2 cellular contexts compared by ENCODE assay signal in the genomic region with DNA sequence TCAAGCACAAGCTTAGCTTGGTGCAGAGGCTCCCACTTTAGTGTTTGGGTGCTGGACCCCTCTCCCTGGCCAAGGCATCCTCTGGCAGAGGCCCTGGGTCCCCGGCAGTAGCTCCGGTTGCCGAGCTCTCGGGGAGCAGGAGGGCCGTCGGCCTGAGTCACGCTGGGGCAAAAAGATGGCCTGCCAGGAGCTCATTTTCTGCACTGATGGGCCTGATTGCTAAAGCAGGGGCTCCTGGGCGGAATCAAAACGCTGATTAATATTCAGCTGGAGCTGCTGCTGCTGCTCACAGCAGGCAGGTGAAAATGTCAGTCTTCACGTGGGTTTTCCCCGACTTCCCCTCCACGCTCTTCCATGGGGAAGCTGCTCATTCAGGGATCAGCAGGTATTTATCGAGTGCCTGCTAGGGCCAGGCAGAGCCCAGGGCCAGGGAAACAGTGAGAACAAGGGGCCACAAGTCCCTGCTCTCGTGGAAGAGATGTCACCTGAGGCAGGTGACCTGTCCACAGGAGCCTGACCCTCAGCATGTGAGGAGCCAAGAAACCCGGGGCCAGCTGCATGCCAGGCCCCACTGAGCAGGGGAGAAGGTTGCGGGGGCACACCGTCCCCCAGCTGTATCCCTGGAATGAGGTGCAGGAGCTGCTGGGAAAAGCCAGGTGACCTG.
TF ChIP-seq lines count a peak whose summit lies in the region.

No MANE protein-coding gene starts in this region.

TF ChIP-seq in neural cell, 6 proteins besides CTCF, POLR2A, EP300 and RAD21 (continued from another document):
- TF ChIP-seq, protein P1, sequence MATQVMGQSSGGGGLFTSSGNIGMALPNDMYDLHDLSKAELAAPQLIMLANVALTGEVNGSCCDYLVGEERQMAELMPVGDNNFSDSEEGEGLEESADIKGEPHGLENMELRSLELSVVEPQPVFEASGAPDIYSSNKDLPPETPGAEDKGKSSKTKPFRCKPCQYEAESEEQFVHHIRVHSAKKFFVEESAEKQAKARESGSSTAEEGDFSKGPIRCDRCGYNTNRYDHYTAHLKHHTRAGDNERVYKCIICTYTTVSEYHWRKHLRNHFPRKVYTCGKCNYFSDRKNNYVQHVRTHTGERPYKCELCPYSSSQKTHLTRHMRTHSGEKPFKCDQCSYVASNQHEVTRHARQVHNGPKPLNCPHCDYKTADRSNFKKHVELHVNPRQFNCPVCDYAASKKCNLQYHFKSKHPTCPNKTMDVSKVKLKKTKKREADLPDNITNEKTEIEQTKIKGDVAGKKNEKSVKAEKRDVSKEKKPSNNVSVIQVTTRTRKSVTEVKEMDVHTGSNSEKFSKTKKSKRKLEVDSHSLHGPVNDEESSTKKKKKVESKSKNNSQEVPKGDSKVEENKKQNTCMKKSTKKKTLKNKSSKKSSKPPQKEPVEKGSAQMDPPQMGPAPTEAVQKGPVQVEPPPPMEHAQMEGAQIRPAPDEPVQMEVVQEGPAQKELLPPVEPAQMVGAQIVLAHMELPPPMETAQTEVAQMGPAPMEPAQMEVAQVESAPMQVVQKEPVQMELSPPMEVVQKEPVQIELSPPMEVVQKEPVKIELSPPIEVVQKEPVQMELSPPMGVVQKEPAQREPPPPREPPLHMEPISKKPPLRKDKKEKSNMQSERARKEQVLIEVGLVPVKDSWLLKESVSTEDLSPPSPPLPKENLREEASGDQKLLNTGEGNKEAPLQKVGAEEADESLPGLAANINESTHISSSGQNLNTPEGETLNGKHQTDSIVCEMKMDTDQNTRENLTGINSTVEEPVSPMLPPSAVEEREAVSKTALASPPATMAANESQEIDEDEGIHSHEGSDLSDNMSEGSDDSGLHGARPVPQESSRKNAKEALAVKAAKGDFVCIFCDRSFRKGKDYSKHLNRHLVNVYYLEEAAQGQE (IDR thresholded peaks at IDR 0.05; ENCODE audit: borderline replicate concordance) = no peak
- TF ChIP-seq POLR2AphosphoS5 (IDR thresholded peaks at IDR 0.05) = no peak
TF ChIP-seq in neural cell: peak in this region for 0.

TF ChIP-seq in SK-N-SH treated with all-trans-retinoic acid at 6 μM for 48 hours, 23 proteins besides CTCF, POLR2A, EP300 and RAD21 (continued from another document):
- TF ChIP-seq, protein P2, sequence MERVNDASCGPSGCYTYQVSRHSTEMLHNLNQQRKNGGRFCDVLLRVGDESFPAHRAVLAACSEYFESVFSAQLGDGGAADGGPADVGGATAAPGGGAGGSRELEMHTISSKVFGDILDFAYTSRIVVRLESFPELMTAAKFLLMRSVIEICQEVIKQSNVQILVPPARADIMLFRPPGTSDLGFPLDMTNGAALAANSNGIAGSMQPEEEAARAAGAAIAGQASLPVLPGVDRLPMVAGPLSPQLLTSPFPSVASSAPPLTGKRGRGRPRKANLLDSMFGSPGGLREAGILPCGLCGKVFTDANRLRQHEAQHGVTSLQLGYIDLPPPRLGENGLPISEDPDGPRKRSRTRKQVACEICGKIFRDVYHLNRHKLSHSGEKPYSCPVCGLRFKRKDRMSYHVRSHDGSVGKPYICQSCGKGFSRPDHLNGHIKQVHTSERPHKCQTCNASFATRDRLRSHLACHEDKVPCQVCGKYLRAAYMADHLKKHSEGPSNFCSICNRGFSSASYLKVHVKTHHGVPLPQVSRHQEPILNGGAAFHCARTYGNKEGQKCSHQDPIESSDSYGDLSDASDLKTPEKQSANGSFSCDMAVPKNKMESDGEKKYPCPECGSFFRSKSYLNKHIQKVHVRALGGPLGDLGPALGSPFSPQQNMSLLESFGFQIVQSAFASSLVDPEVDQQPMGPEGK (CRISPR knock-in tag; IDR thresholded peaks at IDR 0.05; ENCODE audit: borderline replicate concordance) = no peak
- TF ChIP-seq ZFP3 (CRISPR knock-in tag; IDR thresholded peaks at IDR 0.05) (no peak), OSR1 (CRISPR knock-in tag; IDR thresholded peaks at IDR 0.05) (no peak), TOX (CRISPR knock-in tag; IDR thresholded peaks at IDR 0.05; ENCODE audit: borderline replicate concordance) (no peak), ZNF8 (CRISPR knock-in tag; IDR thresholded peaks at IDR 0.05) (no peak), ZNF565 (CRISPR knock-in tag; conservative IDR thresholded peaks at IDR 0.05; ENCODE audit: low read depth) (no peak), TCF4 (CRISPR knock-in tag; IDR thresholded peaks at IDR 0.05; ENCODE audit: borderline replicate concordance) (no peak), PPARA (CRISPR knock-in tag; IDR thresholded peaks at IDR 0.05; ENCODE audit: borderline replicate concordance) (no peak), BACH2 (CRISPR knock-in tag; IDR thresholded peaks at IDR 0.05; ENCODE audit: borderline replicate concordance) (no peak), SNAI2 (CRISPR knock-in tag; IDR thresholded peaks at IDR 0.05) (no peak), ZFP30 (CRISPR knock-in tag; IDR thresholded peaks at IDR 0.05) (no peak)
- TF ChIP-seq, protein P3, sequence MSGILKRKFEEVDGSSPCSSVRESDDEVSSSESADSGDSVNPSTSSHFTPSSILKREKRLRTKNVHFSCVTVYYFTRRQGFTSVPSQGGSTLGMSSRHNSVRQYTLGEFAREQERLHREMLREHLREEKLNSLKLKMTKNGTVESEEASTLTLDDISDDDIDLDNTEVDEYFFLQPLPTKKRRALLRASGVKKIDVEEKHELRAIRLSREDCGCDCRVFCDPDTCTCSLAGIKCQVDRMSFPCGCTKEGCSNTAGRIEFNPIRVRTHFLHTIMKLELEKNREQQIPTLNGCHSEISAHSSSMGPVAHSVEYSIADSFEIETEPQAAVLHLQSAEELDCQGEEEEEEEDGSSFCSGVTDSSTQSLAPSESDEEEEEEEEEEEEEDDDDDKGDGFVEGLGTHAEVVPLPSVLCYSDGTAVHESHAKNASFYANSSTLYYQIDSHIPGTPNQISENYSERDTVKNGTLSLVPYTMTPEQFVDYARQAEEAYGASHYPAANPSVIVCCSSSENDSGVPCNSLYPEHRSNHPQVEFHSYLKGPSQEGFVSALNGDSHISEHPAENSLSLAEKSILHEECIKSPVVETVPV (CRISPR knock-in tag; IDR thresholded peaks at IDR 0.05) = no peak
